Comparison of ENCODE assay signal across 16 cellular contexts in the genomic region with DNA sequence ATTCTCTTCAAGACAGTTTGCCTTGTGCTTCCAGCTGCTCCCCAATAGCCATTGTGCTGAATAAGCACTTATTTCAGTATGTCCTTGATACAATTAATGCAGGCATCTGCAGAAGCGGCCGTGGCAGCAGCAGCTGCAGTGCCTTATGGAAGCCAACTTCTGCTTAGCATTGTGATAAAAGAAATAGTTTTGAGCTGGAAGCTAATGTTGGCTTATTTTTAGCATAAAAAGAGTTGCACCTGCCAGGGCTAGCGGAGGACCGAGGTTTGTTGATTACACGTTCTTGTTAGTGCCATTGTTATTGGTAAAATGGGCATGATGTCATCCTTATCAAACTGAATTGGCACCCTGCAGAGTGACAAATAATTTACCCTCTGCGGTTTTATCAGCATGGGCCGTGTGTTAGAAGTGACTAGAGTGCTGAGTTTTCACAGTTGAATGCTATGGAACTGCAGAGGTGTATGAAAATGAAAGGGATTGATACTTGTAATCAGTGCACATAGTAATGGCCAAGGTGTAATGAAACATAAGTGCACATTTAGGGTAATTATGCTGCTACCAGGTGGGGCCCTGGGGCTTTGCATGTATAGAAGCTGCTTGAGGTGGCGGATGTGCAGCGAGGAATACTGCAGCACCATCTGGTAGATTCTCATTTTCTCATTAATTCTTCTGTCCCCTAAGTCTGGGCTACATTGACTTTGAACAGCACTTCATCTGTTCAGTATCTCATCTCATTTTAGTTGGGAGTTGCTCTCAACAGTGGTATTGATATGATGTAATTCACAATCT.
DNase-seq lines count a peak whose midpoint lies in the region; TF ChIP-seq lines count a peak whose summit lies in the region.
"Had no signal": no experiment of that assay in that cellular context is flagged by ENCODE, and none has a peak within 500 bp of the region (broad histone marks: within the 10 kb centered on the region; RNA-seq: fewer than 3 reads in every experiment).

No MANE protein-coding gene starts in this region.

- H3K4me3 Mint-ChIP-seq in activated CD4-positive, alpha-beta T cell treated with anti-CD3 and anti-CD28 coated beads, Interleukin-2, amount 10 ng/mL, durations not matched to agents 7 days and 5 days, result no peak overlapping the region
- H3K4me3 Mint-ChIP-seq: activated CD4-positive, alpha-beta T cell treated with anti-CD3 and anti-CD28 coated beads for 36 hours; effector memory CD8-positive, alpha-beta T cell; neural crest cell; T-cell had no signal

- H3K4me3 ChIP-seq in HEK293 (ENCODE audit: low read depth, low read length), result no peak overlapping the region
- no peak overlapping the region for H3K4me3 ChIP-seq in WERI-Rb-1 (ENCODE audit: low read depth, low read length)
- H3K4me3 ChIP-seq in ovary, result no peak overlapping the region
- H3K4me3 ChIP-seq in uterus, result no peak overlapping the region
- H3K4me3 ChIP-seq: left lung, suprapubic skin had no signal

- H3K27me3 Mint-ChIP-seq in activated CD4-positive, alpha-beta T cell treated with anti-CD3 and anti-CD28 coated beads, Interleukin-2, amount 10 ng/mL, durations not matched to agents 7 days and 5 days, result no peaks in the 10 kb centered on the region
- H3K27me3 Mint-ChIP-seq: activated CD4-positive, alpha-beta T cell treated with anti-CD3 and anti-CD28 coated beads for 36 hours; effector memory CD8-positive, alpha-beta T cell; T-cell had no signal

- H3K4me1 ChIP-seq in HEK293 (ENCODE audit: control insufficient read depth, insufficient read depth, low read length) (peaks cover 11% of the 10 kb centered on the region; the same call in 1 of the 2 replicates), ovary (ENCODE audit: insufficient read depth) (peaks cover 3% of the 10 kb centered on the region), uterus (no peaks in the 10 kb centered on the region)
- H3K4me1 ChIP-seq: left lung, suprapubic skin had no signal

- H3K4me1 Mint-ChIP-seq in activated CD4-positive, alpha-beta T cell treated with anti-CD3 and anti-CD28 coated beads, Interleukin-2, amount 10 ng/mL, durations not matched to agents 7 days and 5 days, result no peaks in the 10 kb centered on the region
- H3K4me1 Mint-ChIP-seq: activated CD4-positive, alpha-beta T cell treated with anti-CD3 and anti-CD28 coated beads for 36 hours; T-cell had no signal

- TF ChIP-seq POLR2A in ovary (IDR thresholded peaks at IDR 0.05) (no peak), uterus (IDR thresholded peaks at IDR 0.05) (no peak)

- H3K9me3 ChIP-seq in HEK293 (ENCODE audit: control insufficient read depth, insufficient read depth, low read depth, low read length) (no peaks in the 10 kb centered on the region), WERI-Rb-1 (ENCODE audit: severe bottlenecking) (no peaks in the 10 kb centered on the region), ovary (no peaks in the 10 kb centered on the region), uterus (no peaks in the 10 kb centered on the region)
- H3K9me3 ChIP-seq: left lung, suprapubic skin had no signal

- H3K36me3 ChIP-seq in HEK293 (ENCODE audit: control insufficient read depth in 2 of 2, insufficient read depth in 1 of 2, low read length in 2 of 2), result no peaks in the 10 kb centered on the region
- no peaks in the 10 kb centered on the region for H3K36me3 ChIP-seq in WERI-Rb-1
- H3K36me3 ChIP-seq in ovary, result no peaks in the 10 kb centered on the region
- H3K36me3 ChIP-seq in uterus, result no peaks in the 10 kb centered on the region
- H3K36me3 ChIP-seq: left lung, suprapubic skin had no signal

- no peak for TF ChIP-seq CTCF in HEK293 (tag by site-specific recombination; IDR thresholded peaks at IDR 0.05)
- TF ChIP-seq CTCF in WERI-Rb-1 (IDR thresholded peaks at IDR 0.05; ENCODE audit: low read depth, low read length), result no peak
- TF ChIP-seq CTCF in ovary (IDR thresholded peaks at IDR 0.05), result no peak
- TF ChIP-seq CTCF in uterus (IDR thresholded peaks at IDR 0.05), result no peak

- peaks cover 1% of the 10 kb centered on the region for H3K36me3 Mint-ChIP-seq in activated CD4-positive, alpha-beta T cell treated with anti-CD3 and anti-CD28 coated beads, Interleukin-2, amount 10 ng/mL, durations not matched to agents 7 days and 5 days (ENCODE audit: low read depth)

- H3K27ac ChIP-seq in HEK293 (ENCODE audit: extremely low read depth, low read depth, low read length) (no peak overlapping the region), WERI-Rb-1 (peak overlapping the region; percentile 21), ovary (no peak overlapping the region), uterus (no peak overlapping the region)
- H3K27ac ChIP-seq: C4-2B, left lung, suprapubic skin had no signal

- H3K27ac Mint-ChIP-seq in activated CD4-positive, alpha-beta T cell treated with anti-CD3 and anti-CD28 coated beads, Interleukin-2, amount 10 ng/mL, durations not matched to agents 7 days and 5 days, result no peak overlapping the region
- H3K27ac Mint-ChIP-seq: activated CD4-positive, alpha-beta T cell treated with anti-CD3 and anti-CD28 coated beads for 36 hours; activated T-helper 2 cell treated with anti-CD3 and anti-CD28 coated beads, Interferon-gamma antibody, Interleukin-2, Interleukin-4, amounts not matched to agents 10 μg/mL and 5 μg/mL and 100 μg/mL, durations not matched to agents 14 hours and 24 hours and 36 hours; effector memory CD8-positive, alpha-beta T cell; T-cell had no signal

- intact Hi-C loops in ovary (cut with DNase I), result no loop called here
- intact Hi-C loops in uterus (cut with DNase I; ENCODE audit: low total_unique reads), result no loop called here

- CTCF ChIA-PET in HEK293 (lab: Yijun Ruan, JAX), result interaction anchor here (0.6 kb wide), 1 partner anchor 77 kb away, joined by 3 read pairs; no protein-coding TSS in a partner anchor
- CTCF ChIA-PET in activated CD4-positive, alpha-beta T cell treated with anti-CD3 and anti-CD28 coated beads, Interleukin-2, amount 10 ng/mL, durations not matched to agents 7 days and 5 days (lab: Charles Lee), result no interaction called here

- H3K9me3 Mint-ChIP-seq in activated CD4-positive, alpha-beta T cell treated with anti-CD3 and anti-CD28 coated beads, Interleukin-2, amount 10 ng/mL, durations not matched to agents 7 days and 5 days, result no peaks in the 10 kb centered on the region
- H3K9me3 Mint-ChIP-seq: activated T-helper 2 cell treated with anti-CD3 and anti-CD28 coated beads, Interferon-gamma antibody, Interleukin-2, Interleukin-4, amounts not matched to agents 10 μg/mL and 5 μg/mL and 100 μg/mL, durations not matched to agents 14 hours and 24 hours and 36 hours; effector memory CD8-positive, alpha-beta T cell; neural crest cell had no signal

- H3K27me3 ChIP-seq in WERI-Rb-1 (ENCODE audit: insufficient read depth, low read depth, severe bottlenecking), result no peaks in the 10 kb centered on the region
- no peaks in the 10 kb centered on the region for H3K27me3 ChIP-seq in ovary
- H3K27me3 ChIP-seq in uterus, result no peaks in the 10 kb centered on the region
- H3K27me3 ChIP-seq: left lung, suprapubic skin had no signal

- DNase-seq in NCI-H2081 treated with DMSO at 0.1 percent for 48 hours (lab: John Stamatoyannopoulos, UW) (peak; percentile 98), WERI-Rb-1 (peak; percentile 75), ovary (peak; percentile 28 to 68 (median 55)), uterus (no peak), SIG-M5 (lab: John Stamatoyannopoulos, UW) (no peak)
- no peak for DNase-seq in activated CD8-positive, alpha-beta memory T cell treated with anti-CD3 and anti-CD28 coated beads, Interleukin-2, amount 50 U/mL, for 48 hours
- no peak for DNase-seq in activated CD4-positive, alpha-beta T cell treated with anti-CD3 and anti-CD28 coated beads, Interleukin-2, amount 10 ng/mL, durations not matched to agents 7 days and 5 days
- DNase-seq: activated CD4-positive, alpha-beta T cell treated with anti-CD3 and anti-CD28 coated beads for 36 hours; effector memory CD8-positive, alpha-beta T cell; left lung; T-cell had no signal

- TF ChIP-seq EP300 in ovary (IDR thresholded peaks at IDR 0.05), result no peak

- WGBS in ovary, 3 donors, result 27 to 39% (median 32%) methylated on average over 9 of the region's 9 CpGs

- POLR2A ChIA-PET in HEK293 (lab: Yijun Ruan, JAX), result no interaction called here
- POLR2A ChIA-PET in activated CD4-positive, alpha-beta T cell treated with anti-CD3 and anti-CD28 coated beads, Interleukin-2, amount 10 ng/mL, durations not matched to agents 7 days and 5 days (lab: Charles Lee), result no interaction called here

TF ChIP-seq in HEK293, 187 proteins besides CTCF, POLR2A, EP300 and RAD21 (continues in another document):
- TF ChIP-seq ZNF843 (tag by site-specific recombination; IDR thresholded peaks at IDR 0.05), result 0 out of 2 replicates have a peak, but pooled peaks have one; percentile 42
- TF ChIP-seq ZNF26 (tag by site-specific recombination; IDR thresholded peaks at IDR 0.05), result no peak
- peak; percentile 20; the same call in 1 of the 2 replicates for TF ChIP-seq ZNF335 (tag by site-specific recombination; conservative IDR thresholded peaks at IDR 0.05)
- TF ChIP-seq OSR2 (tag by site-specific recombination; IDR thresholded peaks at IDR 0.05), result peak; percentile 57
- no peak for TF ChIP-seq ZSCAN23 (tag by site-specific recombination; IDR thresholded peaks at IDR 0.05)
- peak; percentile 66 for TF ChIP-seq ZIC2 (tag by site-specific recombination; IDR thresholded peaks at IDR 0.05)
- TF ChIP-seq FEZF1 (tag by site-specific recombination; IDR thresholded peaks at IDR 0.05), result peak; percentile 30; the same call in 1 of the 2 replicates
- peak; percentile 16; the same call in 1 of the 2 replicates for TF ChIP-seq SP7 (tag by site-specific recombination; IDR thresholded peaks at IDR 0.05)
- no peak for TF ChIP-seq ZNF48 (tag by site-specific recombination; IDR thresholded peaks at IDR 0.05)
- TF ChIP-seq ZXDB (tag by site-specific recombination; IDR thresholded peaks at IDR 0.05), result 0 out of 2 replicates have a peak, but pooled peaks have one; percentile 25
- no peak for TF ChIP-seq ZNF341 (tag by site-specific recombination; IDR thresholded peaks at IDR 0.05; ENCODE audit: low read depth)

Comparison
In these comparisons a context has a peak if more than half of its experiments do, and no peak if none do; other contexts are left out.
1. DNase-seq: peak in NCI-H2081 treated with DMSO at 0.1 percent for 48 hours (single experiment), WERI-Rb-1 (single experiment) and ovary (5 of 5); none in activated CD8-positive, alpha-beta memory T cell treated with anti-CD3 and anti-CD28 coated beads, Interleukin-2, amount 50 U/mL, for 48 hours (single experiment), uterus (0 of 2), SIG-M5 (single experiment) and activated CD4-positive, alpha-beta T cell treated with anti-CD3 and anti-CD28 coated beads, Interleukin-2, amount 10 ng/mL, durations not matched to agents 7 days and 5 days (single experiment).